Comparison of ENCODE assay signal across 8 cellular contexts in genomic region chr9:108934323-108934885, GRCh38. TPM values are rescaled to one million over a fixed set of nuclear protein-coding genes. Genes with fewer than 3 reads are reported as not detected.
DNase-seq lines count a peak whose midpoint lies in the region; ATAC-seq and TF ChIP-seq lines count a peak whose summit lies in the region.

ABITRAM (plus strand) TSS chr9:108934400; CDS start chr9:108934487, 87 bp downstream.

- no peaks in the 10 kb centered on the region; the same call in 1 of the 2 replicates for H3K36me3 Mint-ChIP-seq in HFFc6 (ENCODE audit: low read depth)

- H3K4me1 Mint-ChIP-seq in HFFc6 (ENCODE audit: low read depth), result peaks cover 39% of the 10 kb centered on the region

- ATAC-seq in left cardiac atrium, result peak; percentile 94 to 95
- ATAC-seq in upper lobe of right lung, result peak; percentile 95

- H3K9me3 ChIP-seq in upper lobe of right lung, result no peaks in the 10 kb centered on the region

- TF ChIP-seq POLR2A in NB4 (IDR thresholded peaks at IDR 0.05; ENCODE audit: extremely low read depth, insufficient read length), result no peak

- no peaks in the 10 kb centered on the region for H3K27me3 ChIP-seq in upper lobe of right lung

- H3K36me3 ChIP-seq in upper lobe of right lung, result peaks cover 11% of the 10 kb centered on the region

- H3K27ac Mint-ChIP-seq in HFFc6, result peak within 1 kb of the TSS; percentile 95

- intact Hi-C loops in left cardiac atrium (cut with DNase I), result no loop called here
- intact Hi-C loops in posterior vena cava (cut with DNase I), result no loop called here
- intact Hi-C loops in upper lobe of right lung (cut with DNase I), result no loop called here

- H3K4me3 Mint-ChIP-seq in HFFc6, result peak within 1 kb of the TSS; percentile 100

- peak within 1 kb of the TSS; percentile 91 for H3K27ac ChIP-seq in upper lobe of right lung

- peak within 1 kb of the TSS; percentile 81 for H3K4me3 ChIP-seq in GM08714 (ENCODE audit: low read length)
- peak within 1 kb of the TSS; percentile 97 for H3K4me3 ChIP-seq in NB4 (ENCODE audit: low read depth, low read length)
- H3K4me3 ChIP-seq in upper lobe of right lung, result peak within 1 kb of the TSS; percentile 94

- H3K27me3 Mint-ChIP-seq in HFFc6 (ENCODE audit: insufficient read depth), result peaks cover 2% of the 10 kb centered on the region; the same call in 1 of the 2 replicates

- no peaks in the 10 kb centered on the region for H3K9me3 Mint-ChIP-seq in HFFc6

- peaks cover 17% of the 10 kb centered on the region for H3K4me1 ChIP-seq in upper lobe of right lung

- peak; percentile 51 for DNase-seq in HFFc6
- DNase-seq in NB4 (ENCODE audit: low read depth), result peak; percentile 87
- DNase-seq in SW 1271 (lab: John Stamatoyannopoulos, UW), result peak; percentile 63 to 91
- peak; percentile 75 for DNase-seq in amniotic epithelial cell (ENCODE audit: low read depth)
- DNase-seq in left cardiac atrium, result peak; percentile 83
- peak; percentile 90 for DNase-seq in posterior vena cava (ENCODE audit: low spot score)
- peak; percentile 90 for DNase-seq in upper lobe of right lung

- TF ChIP-seq CTCF in HFFc6 (IDR thresholded peaks at IDR 0.05), result no peak
- TF ChIP-seq CTCF in NB4 (IDR thresholded peaks at IDR 0.05; ENCODE audit: low read depth, low read length), result no peak
- no peak for TF ChIP-seq CTCF in upper lobe of right lung (IDR thresholded peaks at IDR 0.05)

RNA-seq across cellular contexts. Expression of gene ABITRAM, which starts in this region (rescaled TPM):
- total RNA-seq in HFFc6 (2021; fragmentation: NEBNext Ultra II Directional; extraction: Animal tissue kit (Norgen Biotek cat#: 25700)), result 10 to 100 TPM; 12.5 to 14.0 (median 13.1) TPM
- total RNA-seq in left cardiac atrium (10 to 100 TPM in 1 of 2 donors, 1 to 10 TPM in 1; 7.4 to 12.4 TPM), posterior vena cava (10 to 100 TPM in 1 of 2 donors, 1 to 10 TPM in 1; 9.6 to 10.5 TPM), upper lobe of right lung (13.3 TPM)

Comparison
In these comparisons a context has a peak if more than half of its experiments do, and no peak if none do; other contexts are left out.
1. Peak in every context shown above with its lines: DNase-seq, ATAC-seq, H3K4me3 ChIP-seq and H3K27ac ChIP-seq.